1 cellular context compared by ENCODE assay signal in genomic region chr10:26197248-26197647, GRCh38.
TF ChIP-seq lines count a peak whose summit lies in the region.

No MANE protein-coding gene starts in this region.

TF ChIP-seq in GM23338, 12 proteins besides CTCF, POLR2A, EP300 and RAD21 (continued from another document):
- TF ChIP-seq, protein P1, sequence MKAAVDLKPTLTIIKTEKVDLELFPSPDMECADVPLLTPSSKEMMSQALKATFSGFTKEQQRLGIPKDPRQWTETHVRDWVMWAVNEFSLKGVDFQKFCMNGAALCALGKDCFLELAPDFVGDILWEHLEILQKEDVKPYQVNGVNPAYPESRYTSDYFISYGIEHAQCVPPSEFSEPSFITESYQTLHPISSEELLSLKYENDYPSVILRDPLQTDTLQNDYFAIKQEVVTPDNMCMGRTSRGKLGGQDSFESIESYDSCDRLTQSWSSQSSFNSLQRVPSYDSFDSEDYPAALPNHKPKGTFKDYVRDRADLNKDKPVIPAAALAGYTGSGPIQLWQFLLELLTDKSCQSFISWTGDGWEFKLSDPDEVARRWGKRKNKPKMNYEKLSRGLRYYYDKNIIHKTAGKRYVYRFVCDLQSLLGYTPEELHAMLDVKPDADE (IDR thresholded peaks at IDR 0.05), result no peak
- TF ChIP-seq EZH2 (IDR thresholded peaks at IDR 0.05; ENCODE audit: low read depth, unreplicated experiment) (no peak), ZNF114 (CRISPR knock-in tag; IDR thresholded peaks at IDR 0.05) (no peak), JUNB (IDR thresholded peaks at IDR 0.05; ENCODE audit: unreplicated experiment) (no peak)
TF ChIP-seq in GM23338: peak in this region for 0.
